In the genomic region with DNA sequence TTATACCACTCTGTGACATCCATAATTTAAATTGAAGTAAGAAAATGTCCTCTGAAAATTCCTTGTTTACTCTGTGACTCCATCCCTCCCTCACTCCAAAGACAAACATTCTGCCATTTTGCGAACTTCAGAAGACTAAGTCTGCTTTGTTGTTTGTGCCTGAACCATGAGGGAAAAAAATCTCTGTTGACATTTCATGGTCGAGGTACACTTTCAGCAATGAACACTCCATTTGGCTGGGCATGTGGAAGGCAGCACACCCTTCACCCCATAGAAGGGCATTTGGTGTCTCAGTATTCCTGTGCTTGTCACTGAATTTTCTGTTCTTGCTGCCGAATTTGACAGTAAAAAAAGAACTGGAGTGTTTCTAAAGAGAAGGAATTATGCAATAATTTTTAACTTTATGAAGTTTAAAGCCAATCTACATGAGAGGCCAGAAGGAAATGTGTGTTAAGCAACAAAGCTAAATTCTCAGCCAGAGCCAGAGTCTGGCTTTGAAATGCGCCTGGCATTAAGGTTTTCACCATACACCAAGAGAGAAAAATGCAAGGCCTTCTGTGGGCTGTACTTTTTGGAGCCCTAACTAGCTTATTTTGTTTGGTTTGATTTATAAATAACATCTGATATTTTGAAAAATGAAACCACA, we compare ENCODE assay signal across 20 cellular contexts. TPM values are rescaled to one million over a fixed set of nuclear protein-coding genes. Genes with fewer than 3 reads are reported as not detected.
"Had no signal": no experiment of that assay in that cellular context is flagged by ENCODE, and none has a peak within 500 bp of the region (broad histone marks: within the 10 kb centered on the region; RNA-seq: fewer than 3 reads in every experiment).

No MANE protein-coding gene starts in this region.

- DNase-seq: activated CD4-positive, alpha-beta T cell treated with anti-CD3 and anti-CD28 coated beads for 1 hour; activated CD4-positive, alpha-beta T cell treated with anti-CD3 and anti-CD28 coated beads, Interleukin-2, amount 50 U/mL, for 48 hours; activated gamma-delta T cell; activated T-cell treated with anti-CD3 and anti-CD28 coated beads, Interleukin-2, amount 50 U/mL, for 4 hours; aorta; dermis blood vessel endothelial cell; foreskin keratinocyte; heart left ventricle; stimulated activated CD4-positive, alpha-beta T cell treated with anti-CD3 and anti-CD28 coated beads, Interleukin-4, amount 100 ng/mL, for 24 hours; stimulated activated naive CD8-positive, alpha-beta T cell treated with anti-CD3 and anti-CD28 coated beads, Interleukin-15, amount 100 ng/mL, for 72 hours; T-helper 2 cell; testis had no signal

- FAIRE-seq: keratinocyte had no signal

- ATAC-seq: activated T-cell treated with anti-CD3 and anti-CD28 coated beads, Interleukin-2, amount 50 U/mL, for 4 hours; esophagus mucosa; foreskin keratinocyte; heart left ventricle; stimulated activated naive CD8-positive, alpha-beta T cell treated with anti-CD3 and anti-CD28 coated beads, Interleukin-15, amount 100 ng/mL, for 72 hours had no signal

RNA-seq across cellular contexts. Expression of a gene that starts 4.7 kb away (rescaled TPM):
- total RNA-seq: activated T-cell treated with anti-CD3 and anti-CD28 coated beads, Interleukin-2, amount 50 U/mL, for 4 hours; aorta; breast epithelium; cerebellum; dermis blood vessel endothelial cell; esophagus mucosa; foreskin keratinocyte; heart left ventricle; liver; mesenteric fat pad; osteocyte; testis; ureter had no signal
